25 cellular contexts compared by ENCODE assay signal in genomic region chr12:127459687-127460086, GRCh38.
"Had no signal": no experiment of that assay in that cellular context is flagged by ENCODE, and none has a peak within 500 bp of the region (broad histone marks: within the 10 kb centered on the region; RNA-seq: fewer than 3 reads in every experiment).

No MANE protein-coding gene starts in this region.

- H3K9me3 Mint-ChIP-seq: activated CD8-positive, alpha-beta T cell treated with anti-CD3 and anti-CD28 coated beads for 36 hours; activated naive CD8-positive, alpha-beta T cell treated with anti-CD3 and anti-CD28 coated beads, Interleukin-2, amount 10 ng/mL, durations not matched to agents 7 days and 5 days; activated T-helper 2 cell treated with anti-CD3 and anti-CD28 coated beads, Interferon-gamma antibody, Interleukin-2, Interleukin-4, amounts not matched to agents 10 μg/mL and 5 μg/mL and 100 μg/mL, durations not matched to agents 14 hours and 24 hours and 36 hours had no signal

- FAIRE-seq: colon, TTC549 had no signal

- DNase-seq: activated CD4-positive, CD25-positive, alpha-beta regulatory T cell; activated CD8-positive, alpha-beta memory T cell treated with anti-CD3 and anti-CD28 coated beads, Interleukin-2, amount 50 U/mL, for 4 hours; activated CD8-positive, alpha-beta T cell treated with anti-CD3 and anti-CD28 coated beads for 36 hours; activated naive CD4-positive, alpha-beta T cell treated with anti-CD3 and anti-CD28 coated beads, Interleukin-2, amount 50 U/mL, for 16 hours; activated naive CD8-positive, alpha-beta T cell treated with anti-CD3 and anti-CD28 coated beads, Interleukin-2, amount 10 ng/mL, durations not matched to agents 7 days and 5 days; activated T-cell treated with anti-CD3 and anti-CD28 coated beads, Interleukin-2, amount 50 U/mL, for 72 hours; adrenal gland; anterior cingulate cortex; cerebellar nuclear complex; NCI-H1105 treated with DMSO at 0.1 percent for 48 hours; NCI-H1436 treated with DMSO at 0.1 percent for 48 hours; NCI-H187; NCI-H2081 treated with DMSO at 0.1 percent for 48 hours; NCI-H345; NCI-H510A; NCI-H526 treated with DMSO at 0.1 percent for 48 hours; NCI-H82; Right ventricle myocardium superior; SJCRH30; T-helper 2 cell; T1000 had no signal

- H3K4me1 Mint-ChIP-seq: activated naive CD8-positive, alpha-beta T cell treated with anti-CD3 and anti-CD28 coated beads, Interleukin-2, amount 10 ng/mL, durations not matched to agents 7 days and 5 days had no signal

- H3K4me3 Mint-ChIP-seq: activated CD8-positive, alpha-beta T cell treated with anti-CD3 and anti-CD28 coated beads for 36 hours; activated naive CD8-positive, alpha-beta T cell treated with anti-CD3 and anti-CD28 coated beads, Interleukin-2, amount 10 ng/mL, durations not matched to agents 7 days and 5 days; activated T-cell treated with anti-CD3 and anti-CD28 coated beads, Interleukin-2, amount 50 U/mL, for 72 hours had no signal

- H3K27ac Mint-ChIP-seq: activated CD8-positive, alpha-beta T cell treated with anti-CD3 and anti-CD28 coated beads for 36 hours; activated naive CD8-positive, alpha-beta T cell treated with anti-CD3 and anti-CD28 coated beads, Interleukin-2, amount 10 ng/mL, durations not matched to agents 7 days and 5 days; activated T-cell treated with anti-CD3 and anti-CD28 coated beads, Interleukin-2, amount 50 U/mL, for 72 hours; activated T-helper 2 cell treated with anti-CD3 and anti-CD28 coated beads, Interferon-gamma antibody, Interleukin-2, Interleukin-4, amounts not matched to agents 10 μg/mL and 5 μg/mL and 100 μg/mL, durations not matched to agents 14 hours and 24 hours and 36 hours had no signal

- H3K36me3 Mint-ChIP-seq: activated naive CD8-positive, alpha-beta T cell treated with anti-CD3 and anti-CD28 coated beads, Interleukin-2, amount 10 ng/mL, durations not matched to agents 7 days and 5 days had no signal

- ATAC-seq: activated CD8-positive, alpha-beta T cell treated with anti-CD3 and anti-CD28 coated beads for 36 hours; activated T-cell treated with anti-CD3 and anti-CD28 coated beads, Interleukin-2, amount 50 U/mL, for 72 hours; Panc1 had no signal
